Comparison of ENCODE assay signal across 1 cellular context in genomic region chr19:33159149-33159548, GRCh38.
TF ChIP-seq lines count a peak whose summit lies in the region.

No MANE protein-coding gene starts in this region.

TF ChIP-seq in HEK293, 187 proteins besides CTCF, POLR2A, EP300 and RAD21 (continued from another document and continues in another):
- TF ChIP-seq ZNF449 (tag by site-specific recombination; IDR thresholded peaks at IDR 0.05) (peak; percentile 18; the same call in 1 of the 2 replicates), ZNF398 (tag by site-specific recombination; IDR thresholded peaks at IDR 0.05) (no peak), ZFP37 (tag by site-specific recombination; IDR thresholded peaks at IDR 0.05) (peak; percentile 94), ZBTB8A (tag by site-specific recombination; IDR thresholded peaks at IDR 0.05) (peak; percentile 95), ZNF549 (tag by site-specific recombination; IDR thresholded peaks at IDR 0.05) (no peak), ZNF747 (tag by site-specific recombination; IDR thresholded peaks at IDR 0.05) (no peak), PRDM6 (tag by site-specific recombination; IDR thresholded peaks at IDR 0.05) (no peak), ZNF223 (tag by site-specific recombination; IDR thresholded peaks at IDR 0.05) (peak; percentile 78), ZNF280D (tag by site-specific recombination; IDR thresholded peaks at IDR 0.05) (no peak), ZNF561 (tag by site-specific recombination; IDR thresholded peaks at IDR 0.05; ENCODE audit: borderline replicate concordance) (no peak), BCL11A (tag by site-specific recombination; IDR thresholded peaks at IDR 0.05; ENCODE audit: low read depth) (peak; percentile 45; the same call in 1 of the 2 replicates), ZNF292 (tag by site-specific recombination; IDR thresholded peaks at IDR 0.05; ENCODE audit: borderline replicate concordance, low read depth) (peak; percentile 99), ZNF544 (tag by site-specific recombination; IDR thresholded peaks at IDR 0.05) (no peak), ZNF394 (tag by site-specific recombination; IDR thresholded peaks at IDR 0.05; ENCODE audit: borderline replicate concordance) (peak; percentile 99), ZFP41 (tag by site-specific recombination; IDR thresholded peaks at IDR 0.05; ENCODE audit: borderline replicate concordance) (no peak), ZNF133 (tag by site-specific recombination; IDR thresholded peaks at IDR 0.05) (no peak), ZNF274 (IDR thresholded peaks at IDR 0.05; ENCODE audit: low read length) (no peak), ZNF274 (tag by site-specific recombination; IDR thresholded peaks at IDR 0.05; ENCODE audit: borderline replicate concordance) (no peak), ZNF311 (tag by site-specific recombination; IDR thresholded peaks at IDR 0.05; ENCODE audit: borderline replicate concordance) (no peak), KLF1 (tag by site-specific recombination; IDR thresholded peaks at IDR 0.05) (no peak; the same call in 1 of the 2 replicates), ZNF621 (tag by site-specific recombination; IDR thresholded peaks at IDR 0.05) (no peak), ZNF785 (tag by site-specific recombination; IDR thresholded peaks at IDR 0.05) (no peak), ELK4 (IDR thresholded peaks at IDR 0.05; ENCODE audit: borderline replicate concordance, low read depth, low read length) (no peak), FEZF1 (tag by site-specific recombination; IDR thresholded peaks at IDR 0.05) (peak; percentile 41; the same call in 1 of the 2 replicates), ZSCAN4 (tag by site-specific recombination; IDR thresholded peaks at IDR 0.05) (no peak), ZNF558 (tag by site-specific recombination; IDR thresholded peaks at IDR 0.05) (peak; percentile 95), ZNF654 (tag by site-specific recombination; IDR thresholded peaks at IDR 0.05; ENCODE audit: low read depth) (peak; percentile 67), KLF9 (tag by site-specific recombination; IDR thresholded peaks at IDR 0.05; ENCODE audit: low read depth) (no peak), ZNF571 (tag by site-specific recombination; IDR thresholded peaks at IDR 0.05) (no peak), ZNF26 (tag by site-specific recombination; IDR thresholded peaks at IDR 0.05) (no peak), ZNF792 (tag by site-specific recombination; IDR thresholded peaks at IDR 0.05) (no peak), OVOL3 (tag by site-specific recombination; IDR thresholded peaks at IDR 0.05) (peak; percentile 87; the same call in 1 of the 2 replicates), ZNF140 (tag by site-specific recombination; IDR thresholded peaks at IDR 0.05) (peak; percentile 99), ZNF473 (tag by site-specific recombination; IDR thresholded peaks at IDR 0.05) (no peak), ZNF629 (tag by site-specific recombination; IDR thresholded peaks at IDR 0.05) (peak; percentile 84), ZIC2 (tag by site-specific recombination; IDR thresholded peaks at IDR 0.05) (no peak), BCL6B (tag by site-specific recombination; IDR thresholded peaks at IDR 0.05) (no peak), ZNF175 (tag by site-specific recombination; IDR thresholded peaks at IDR 0.05) (no peak), KLF8 (tag by site-specific recombination; IDR thresholded peaks at IDR 0.05) (no peak), PATZ1 (tag by site-specific recombination; IDR thresholded peaks at IDR 0.05) (no peak), HOXD13 (CRISPR knock-in tag; IDR thresholded peaks at IDR 0.05; ENCODE audit: borderline replicate concordance) (no peak), KLF10 (tag by site-specific recombination; IDR thresholded peaks at IDR 0.05) (no peak), ZNF514 (tag by site-specific recombination; IDR thresholded peaks at IDR 0.05) (peak; percentile 97), ZNF239 (tag by site-specific recombination; IDR thresholded peaks at IDR 0.05) (no peak), ZSCAN5A (tag by site-specific recombination; IDR thresholded peaks at IDR 0.05) (no peak)
